Comparison of ENCODE assay signal across 1 cellular context in genomic region chr16:2777231-2777902, GRCh38.
TF ChIP-seq lines count a peak whose summit lies in the region.

Gene ELOB, minus strand, starts transcription at chr16:2777280. Its CDS starts 41 bp downstream, at chr16:2777239.

TF ChIP-seq in HepG2, 621 proteins besides CTCF, POLR2A, EP300 and RAD21 (continued from another document and continues in another):
- TF ChIP-seq ATF2 (CRISPR knock-in tag; IDR thresholded peaks at IDR 0.05) (0 out of 2 replicates have a peak, but pooled peaks have one; percentile 18), ZNF720 (CRISPR knock-in tag; IDR thresholded peaks at IDR 0.05) (no peak), ZNF382 (CRISPR knock-in tag; IDR thresholded peaks at IDR 0.05; ENCODE audit: borderline replicate concordance) (no peak), ARNTL (CRISPR knock-in tag; IDR thresholded peaks at IDR 0.05) (peak; percentile 60), AGO2 (optimal IDR thresholded peaks at IDR 0.05; ENCODE audit: low read depth, low read length) (peak; percentile 97), KLF15 (CRISPR knock-in tag; IDR thresholded peaks at IDR 0.05; ENCODE audit: borderline replicate concordance) (0 out of 2 replicates have a peak, but pooled peaks have one; percentile 51), HDAC1 (CRISPR knock-in tag; IDR thresholded peaks at IDR 0.05) (peak; percentile 59), ZNF792 (CRISPR knock-in tag; IDR thresholded peaks at IDR 0.05) (peak; percentile 50), DRAP1 (CRISPR knock-in tag; IDR thresholded peaks at IDR 0.05) (no peak), DMAP1 (CRISPR knock-in tag; IDR thresholded peaks at IDR 0.05) (peak; percentile 91), ZNF766 (CRISPR knock-in tag; IDR thresholded peaks at IDR 0.05; ENCODE audit: borderline replicate concordance) (peak; percentile 57; the same call in 1 of the 2 replicates), HES4 (CRISPR knock-in tag; IDR thresholded peaks at IDR 0.05; ENCODE audit: borderline replicate concordance) (peak; percentile 84), ETV6 (CRISPR knock-in tag; conservative IDR thresholded peaks at IDR 0.05) (0 out of 2 replicates have a peak, but pooled peaks have one; percentile 28), ZZZ3 (CRISPR knock-in tag; IDR thresholded peaks at IDR 0.05; ENCODE audit: borderline replicate concordance) (peak; percentile 77; the same call in 1 of the 2 replicates), ZNF18 (CRISPR knock-in tag; IDR thresholded peaks at IDR 0.05; ENCODE audit: insufficient replicate concordance) (peak; percentile 63), HNF1A (IDR thresholded peaks at IDR 0.05; ENCODE audit: low read depth) (no peak), HNF1A (CRISPR knock-in tag; IDR thresholded peaks at IDR 0.05; ENCODE audit: borderline replicate concordance) (0 out of 2 replicates have a peak, but pooled peaks have one; percentile 25), HNF1B (CRISPR knock-in tag; IDR thresholded peaks at IDR 0.05) (peak; percentile 67)
- TF ChIP-seq, protein P1, sequence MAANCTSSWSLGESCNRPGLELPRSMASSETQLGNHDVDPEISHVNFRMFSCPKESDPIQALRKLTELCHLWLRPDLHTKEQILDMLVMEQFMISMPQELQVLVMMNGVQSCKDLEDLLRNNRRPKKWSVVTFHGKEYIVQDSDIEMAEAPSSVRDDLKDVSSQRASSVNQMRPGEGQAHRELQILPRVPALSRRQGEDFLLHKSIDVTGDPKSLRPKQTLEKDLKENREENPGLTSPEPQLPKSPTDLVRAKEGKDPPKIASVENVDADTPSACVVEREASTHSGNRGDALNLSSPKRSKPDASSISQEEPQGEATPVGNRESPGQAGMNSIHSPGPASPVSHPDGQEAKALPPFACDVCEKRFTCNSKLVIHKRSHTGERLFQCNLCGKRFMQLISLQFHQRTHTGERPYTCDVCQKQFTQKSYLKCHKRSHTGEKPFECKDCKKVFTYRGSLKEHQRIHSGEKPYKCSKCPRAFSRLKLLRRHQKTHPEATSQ (CRISPR knock-in tag; IDR thresholded peaks at IDR 0.05; ENCODE audit: borderline replicate concordance), result no peak
- TF ChIP-seq, protein P2, sequence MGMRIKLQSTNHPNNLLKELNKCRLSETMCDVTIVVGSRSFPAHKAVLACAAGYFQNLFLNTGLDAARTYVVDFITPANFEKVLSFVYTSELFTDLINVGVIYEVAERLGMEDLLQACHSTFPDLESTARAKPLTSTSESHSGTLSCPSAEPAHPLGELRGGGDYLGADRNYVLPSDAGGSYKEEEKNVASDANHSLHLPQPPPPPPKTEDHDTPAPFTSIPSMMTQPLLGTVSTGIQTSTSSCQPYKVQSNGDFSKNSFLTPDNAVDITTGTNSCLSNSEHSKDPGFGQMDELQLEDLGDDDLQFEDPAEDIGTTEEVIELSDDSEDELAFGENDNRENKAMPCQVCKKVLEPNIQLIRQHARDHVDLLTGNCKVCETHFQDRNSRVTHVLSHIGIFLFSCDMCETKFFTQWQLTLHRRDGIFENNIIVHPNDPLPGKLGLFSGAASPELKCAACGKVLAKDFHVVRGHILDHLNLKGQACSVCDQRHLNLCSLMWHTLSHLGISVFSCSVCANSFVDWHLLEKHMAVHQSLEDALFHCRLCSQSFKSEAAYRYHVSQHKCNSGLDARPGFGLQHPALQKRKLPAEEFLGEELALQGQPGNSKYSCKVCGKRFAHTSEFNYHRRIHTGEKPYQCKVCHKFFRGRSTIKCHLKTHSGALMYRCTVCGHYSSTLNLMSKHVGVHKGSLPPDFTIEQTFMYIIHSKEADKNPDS (CRISPR knock-in tag; IDR thresholded peaks at IDR 0.05), result 0 out of 2 replicates have a peak, but pooled peaks have one; percentile 37
- TF ChIP-seq, protein P3, sequence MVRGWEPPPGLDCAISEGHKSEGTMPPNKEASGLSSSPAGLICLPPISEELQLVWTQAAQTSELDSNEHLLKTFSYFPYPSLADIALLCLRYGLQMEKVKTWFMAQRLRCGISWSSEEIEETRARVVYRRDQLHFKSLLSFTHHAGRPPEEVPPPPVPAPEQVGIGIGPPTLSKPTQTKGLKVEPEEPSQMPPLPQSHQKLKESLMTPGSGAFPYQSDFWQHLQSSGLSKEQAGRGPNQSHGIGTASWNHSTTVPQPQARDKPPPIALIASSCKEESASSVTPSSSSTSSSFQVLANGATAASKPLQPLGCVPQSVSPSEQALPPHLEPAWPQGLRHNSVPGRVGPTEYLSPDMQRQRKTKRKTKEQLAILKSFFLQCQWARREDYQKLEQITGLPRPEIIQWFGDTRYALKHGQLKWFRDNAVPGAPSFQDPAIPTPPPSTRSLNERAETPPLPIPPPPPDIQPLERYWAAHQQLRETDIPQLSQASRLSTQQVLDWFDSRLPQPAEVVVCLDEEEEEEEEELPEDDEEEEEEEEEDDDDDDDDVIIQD (CRISPR knock-in tag; IDR thresholded peaks at IDR 0.05; ENCODE audit: low read depth), result no peak
- TF ChIP-seq, protein P4, sequence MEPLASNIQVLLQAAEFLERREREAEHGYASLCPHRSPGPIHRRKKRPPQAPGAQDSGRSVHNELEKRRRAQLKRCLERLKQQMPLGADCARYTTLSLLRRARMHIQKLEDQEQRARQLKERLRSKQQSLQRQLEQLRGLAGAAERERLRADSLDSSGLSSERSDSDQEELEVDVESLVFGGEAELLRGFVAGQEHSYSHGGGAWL (CRISPR knock-in tag; IDR thresholded peaks at IDR 0.05), result peak; percentile 28; the same call in 1 of the 2 replicates
- TF ChIP-seq, protein P5, sequence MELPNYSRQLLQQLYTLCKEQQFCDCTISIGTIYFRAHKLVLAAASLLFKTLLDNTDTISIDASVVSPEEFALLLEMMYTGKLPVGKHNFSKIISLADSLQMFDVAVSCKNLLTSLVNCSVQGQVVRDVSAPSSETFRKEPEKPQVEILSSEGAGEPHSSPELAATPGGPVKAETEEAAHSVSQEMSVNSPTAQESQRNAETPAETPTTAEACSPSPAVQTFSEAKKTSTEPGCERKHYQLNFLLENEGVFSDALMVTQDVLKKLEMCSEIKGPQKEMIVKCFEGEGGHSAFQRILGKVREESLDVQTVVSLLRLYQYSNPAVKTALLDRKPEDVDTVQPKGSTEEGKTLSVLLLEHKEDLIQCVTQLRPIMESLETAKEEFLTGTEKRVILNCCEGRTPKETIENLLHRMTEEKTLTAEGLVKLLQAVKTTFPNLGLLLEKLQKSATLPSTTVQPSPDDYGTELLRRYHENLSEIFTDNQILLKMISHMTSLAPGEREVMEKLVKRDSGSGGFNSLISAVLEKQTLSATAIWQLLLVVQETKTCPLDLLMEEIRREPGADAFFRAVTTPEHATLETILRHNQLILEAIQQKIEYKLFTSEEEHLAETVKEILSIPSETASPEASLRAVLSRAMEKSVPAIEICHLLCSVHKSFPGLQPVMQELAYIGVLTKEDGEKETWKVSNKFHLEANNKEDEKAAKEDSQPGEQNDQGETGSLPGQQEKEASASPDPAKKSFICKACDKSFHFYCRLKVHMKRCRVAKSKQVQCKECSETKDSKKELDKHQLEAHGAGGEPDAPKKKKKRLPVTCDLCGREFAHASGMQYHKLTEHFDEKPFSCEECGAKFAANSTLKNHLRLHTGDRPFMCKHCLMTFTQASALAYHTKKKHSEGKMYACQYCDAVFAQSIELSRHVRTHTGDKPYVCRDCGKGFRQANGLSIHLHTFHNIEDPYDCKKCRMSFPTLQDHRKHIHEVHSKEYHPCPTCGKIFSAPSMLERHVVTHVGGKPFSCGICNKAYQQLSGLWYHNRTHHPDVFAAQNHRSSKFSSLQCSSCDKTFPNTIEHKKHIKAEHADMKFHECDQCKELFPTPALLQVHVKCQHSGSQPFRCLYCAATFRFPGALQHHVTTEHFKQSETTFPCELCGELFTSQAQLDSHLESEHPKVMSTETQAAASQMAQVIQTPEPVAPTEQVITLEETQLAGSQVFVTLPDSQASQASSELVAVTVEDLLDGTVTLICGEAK (IDR thresholded peaks at IDR 0.05), result no peak
- TF ChIP-seq, protein P5 (CRISPR knock-in tag; IDR thresholded peaks at IDR 0.05), result peak; percentile 25; the same call in 1 of the 2 replicates
